Comparison of ENCODE assay signal across 28 cellular contexts in genomic region chr15:40265355-40265754, GRCh38. TPM values are rescaled to one million over a fixed set of nuclear protein-coding genes. Genes with fewer than 3 reads are reported as not detected.
"Had no signal": no experiment of that assay in that cellular context is flagged by ENCODE, and none has a peak within 500 bp of the region (broad histone marks: within the 10 kb centered on the region; RNA-seq: fewer than 3 reads in every experiment).

No MANE protein-coding gene starts in this region.

- H3K27me3 ChIP-seq: brain microvascular endothelial cell, heart right ventricle, left lung, neural progenitor cell, spleen, thyroid gland had no signal

- ATAC-seq: activated CD4-positive, CD25-positive, alpha-beta regulatory T cell treated with anti-CD3 and anti-CD28 coated beads, Interleukin-2, amount 50 U/mL, for 24 hours; left lung; naive thymus-derived CD8-positive, alpha-beta T cell had no signal

- DNase-seq: activated CD4-positive, alpha-beta memory T cell treated with anti-CD3 and anti-CD28 coated beads, Interleukin-2, amount 10 ng/mL, durations not matched to agents 7 days and 5 days; activated CD4-positive, alpha-beta T cell treated with anti-CD3 and anti-CD28 coated beads, Interleukin-2, amount 10 ng/mL, durations not matched to agents 24 days and 14 days; activated gamma-delta T cell treated with Interleukin-2 at 50 U/mL for 16 hours; activated T-cell treated with anti-CD3 and anti-CD28 coated beads for 4 hours; aorta; brain microvascular endothelial cell; caudate nucleus; effector CD4-positive, alpha-beta T cell; foreskin fibroblast; heart right ventricle; left lung; naive thymus-derived CD8-positive, alpha-beta T cell; spleen; stimulated activated CD4-positive, alpha-beta T cell treated with anti-CD3 and anti-CD28 coated beads, Interleukin-4, amount 100 ng/mL, for 1 hour; stimulated activated naive CD4-positive, alpha-beta T cell; thyroid gland had no signal

- H3K4me3 ChIP-seq: heart right ventricle, left lung, lung, neural progenitor cell, prostate gland, spleen, thyroid gland had no signal

- H2AFZ ChIP-seq: neural progenitor cell had no signal

- H3K9ac ChIP-seq: neural progenitor cell had no signal

- H3K27ac ChIP-seq: brain microvascular endothelial cell, heart right ventricle, left lung, neural progenitor cell, prostate gland, spleen, VCaP had no signal

- H3K4me1 ChIP-seq: prostate gland, spleen had no signal

- H3K4me2 ChIP-seq: neural progenitor cell had no signal

- H3K9me3 ChIP-seq: heart right ventricle, left lung, prostate gland, spleen, thyroid gland had no signal

- H3K36me3 ChIP-seq: brain microvascular endothelial cell, heart right ventricle, left lung, neural progenitor cell, prostate gland, spleen had no signal

RNA-seq across cellular contexts. Expression of gene ANKRD63, which starts 17.5 kb away (rescaled TPM):
- total RNA-seq: activated CD4-positive, alpha-beta memory T cell treated with anti-CD3 and anti-CD28 coated beads, Interleukin-2, amount 10 ng/mL, durations not matched to agents 7 days and 5 days; activated CD4-positive, alpha-beta T cell treated with anti-CD3 and anti-CD28 coated beads, Interleukin-2, amount 10 ng/mL, durations not matched to agents 24 days and 14 days; aorta; epithelial cell of proximal tubule; fibroblast of lung; kidney epithelial cell; left lung; lung; spleen; subcutaneous adipose tissue; ureter had no signal
- polyA plus RNA-seq: adipose tissue, aorta, fibroblast of lung, heart right ventricle, lung, spleen had no signal

RNA-seq across cellular contexts. Expression of gene PAK6, which starts 26.5 kb away (rescaled TPM):
- total RNA-seq: fibroblast of lung; naive thymus-derived CD8-positive, alpha-beta T cell; osteocyte had no signal
- polyA plus RNA-seq: aorta had no signal
